Comparison of ENCODE assay signal across 1 cellular context in the genomic region with DNA sequence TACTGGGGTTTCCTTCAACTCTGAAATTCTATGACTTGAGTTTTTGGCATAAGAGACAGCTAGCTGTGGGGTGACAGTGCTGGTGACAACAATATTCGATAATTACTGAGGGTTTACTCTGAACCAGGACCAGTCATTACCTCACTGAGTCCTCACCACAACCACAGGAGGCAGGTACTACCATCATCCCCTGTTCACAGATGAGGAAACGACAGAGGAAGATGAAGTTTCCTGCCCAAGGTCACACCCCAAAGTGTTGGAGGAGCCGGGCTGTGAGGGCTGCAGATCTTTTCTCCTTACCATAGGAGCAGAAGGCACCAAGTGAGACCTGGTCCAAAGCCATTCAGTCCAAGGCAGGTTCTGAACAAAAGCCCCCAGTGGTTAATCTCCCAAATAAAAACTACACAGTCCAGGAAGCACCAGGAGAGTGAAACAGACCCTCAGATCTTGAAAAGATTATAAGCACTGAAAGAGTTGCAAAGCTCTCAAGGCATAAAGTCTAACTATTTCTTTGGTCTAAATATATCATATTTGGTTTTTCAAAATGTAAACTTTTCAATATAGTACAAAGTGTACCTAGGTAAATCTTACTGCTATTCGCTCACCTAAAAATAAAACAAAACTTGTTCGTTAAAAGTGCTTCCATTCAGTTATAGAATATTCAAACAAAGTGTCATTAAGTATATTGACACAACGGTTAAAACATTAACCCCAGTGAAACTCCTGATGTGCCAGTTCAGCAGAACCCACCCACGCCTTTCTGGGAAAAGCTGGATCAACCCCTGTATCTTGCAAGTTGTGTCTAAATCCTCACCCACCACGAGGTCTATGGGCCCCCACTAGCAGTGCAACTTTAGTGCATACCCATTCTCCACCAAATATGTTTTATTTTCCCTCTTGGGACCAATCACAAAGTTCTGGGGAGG.
TF ChIP-seq lines count a peak whose summit lies in the region.

No MANE protein-coding gene starts in this region.

TF ChIP-seq in SK-N-SH treated with all-trans-retinoic acid at 6 μM for 48 hours, 23 proteins besides CTCF, POLR2A, EP300 and RAD21 (continued from another document):
- TF ChIP-seq, protein P1, sequence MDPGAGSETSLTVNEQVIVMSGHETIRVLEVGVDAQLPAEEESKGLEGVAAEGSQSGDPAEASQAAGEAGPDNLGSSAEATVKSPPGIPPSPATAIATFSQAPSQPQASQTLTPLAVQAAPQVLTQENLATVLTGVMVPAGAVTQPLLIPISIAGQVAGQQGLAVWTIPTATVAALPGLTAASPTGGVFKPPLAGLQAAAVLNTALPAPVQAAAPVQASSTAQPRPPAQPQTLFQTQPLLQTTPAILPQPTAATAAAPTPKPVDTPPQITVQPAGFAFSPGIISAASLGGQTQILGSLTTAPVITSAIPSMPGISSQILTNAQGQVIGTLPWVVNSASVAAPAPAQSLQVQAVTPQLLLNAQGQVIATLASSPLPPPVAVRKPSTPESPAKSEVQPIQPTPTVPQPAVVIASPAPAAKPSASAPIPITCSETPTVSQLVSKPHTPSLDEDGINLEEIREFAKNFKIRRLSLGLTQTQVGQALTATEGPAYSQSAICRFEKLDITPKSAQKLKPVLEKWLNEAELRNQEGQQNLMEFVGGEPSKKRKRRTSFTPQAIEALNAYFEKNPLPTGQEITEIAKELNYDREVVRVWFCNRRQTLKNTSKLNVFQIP (CRISPR knock-in tag; IDR thresholded peaks at IDR 0.05; ENCODE audit: borderline replicate concordance, low read depth), result no peak
- TF ChIP-seq BACH2 (CRISPR knock-in tag; IDR thresholded peaks at IDR 0.05; ENCODE audit: borderline replicate concordance) (no peak), ZC3H10 (CRISPR knock-in tag; IDR thresholded peaks at IDR 0.05) (no peak)
